In genomic region chr2:229800997-229801754, GRCh38 we compare ENCODE assay signal across 8 cellular contexts.
DNase-seq lines count a peak whose midpoint lies in the region; ATAC-seq lines count a peak whose summit lies in the region.

No MANE protein-coding gene starts in this region.

- H3K9ac ChIP-seq in GM23248 = no peak overlapping the region

- no peaks in the 10 kb centered on the region for H3K9me2 ChIP-seq in GM23248 (ENCODE audit: insufficient read depth)

- no peaks in the 10 kb centered on the region for H3K27me3 ChIP-seq in GM23248 (replicated peaks; ENCODE audit: insufficient read depth)
- no peaks in the 10 kb centered on the region for H3K27me3 ChIP-seq in layer of hippocampus (ENCODE audit: control insufficient read depth, insufficient read depth, low read length)

- H3F3A ChIP-seq in GM23248 (ENCODE audit: insufficient read depth) = peaks cover 18% of the 10 kb centered on the region

- H2AFZ ChIP-seq in GM23248 = no peak overlapping the region

- no peaks in the 10 kb centered on the region for H3K9me3 ChIP-seq in GM23248 (ENCODE audit: low read depth)

- H4K20me1 ChIP-seq in GM23248 (ENCODE audit: insufficient read depth) = no peaks in the 10 kb centered on the region

- H3K4me2 ChIP-seq in GM23248 (ENCODE audit: unreplicated experiment) = no peak overlapping the region

- peaks cover 71% of the 10 kb centered on the region for H3K36me3 ChIP-seq in GM23248 (ENCODE audit: low read depth)

- no peak overlapping the region for H3K4me3 ChIP-seq in GM23248

- no peak for ATAC-seq in GM19452 (IDR thresholded peaks at IDR 0.05; ENCODE audit: unreplicated experiment)

- no peak overlapping the region for H3K27ac ChIP-seq in GM23248
- H3K27ac ChIP-seq in layer of hippocampus (ENCODE audit: low read depth, low read length) = peak overlapping the region; percentile 2

- in situ Hi-C loops in GM23248 (cut with MboI) = no loop called here

- H3K79me2 ChIP-seq in GM23248 (ENCODE audit: insufficient read depth) = peaks cover 31% of the 10 kb centered on the region

- peak; percentile 4 for DNase-seq in DMS79 (lab: John Stamatoyannopoulos, UW)
- peak; percentile 69 for DNase-seq in GM23248
- peak; percentile 18 for DNase-seq in NCI-H2029 treated with DMSO at 0.1 percent for 48 hours (lab: John Stamatoyannopoulos, UW)
- DNase-seq in activated CD4-positive, CD25-positive, alpha-beta regulatory T cell (lab: John Stamatoyannopoulos, UW) = peak; percentile 31 to 61 (median 42)
- peak; percentile 58 for DNase-seq in central memory CD4-positive, alpha-beta T cell
- peak; percentile 55 to 56 for DNase-seq in stimulated activated CD4-positive, alpha-beta T cell treated with anti-CD3 and anti-CD28 coated beads, Interleukin-4, amount 100 ng/mL, for 48 hours (ENCODE audit: low read depth in 2 of 2)

- no peaks in the 10 kb centered on the region for H3K4me1 ChIP-seq in GM23248 (ENCODE audit: insufficient read depth)

Comparison
In these comparisons a context has a peak if more than half of its experiments do, and no peak if none do; other contexts are left out.
1. DNase-seq: peak in every context shown above with its lines; median percentile 69 in GM23248; 58 in central memory CD4-positive, alpha-beta T cell; 56 in stimulated activated CD4-positive, alpha-beta T cell treated with anti-CD3 and anti-CD28 coated beads, Interleukin-4, amount 100 ng/mL, for 48 hours; 42 in activated CD4-positive, CD25-positive, alpha-beta regulatory T cell; 18 in NCI-H2029 treated with DMSO at 0.1 percent for 48 hours; 4 in DMS79.